Comparison of ENCODE assay signal across 10 cellular contexts in genomic region chr2:19651466-19651865, GRCh38.
"Had no signal": no experiment of that assay in that cellular context is flagged by ENCODE, and none has a peak within 500 bp of the region (broad histone marks: within the 10 kb centered on the region; RNA-seq: fewer than 3 reads in every experiment).

No MANE protein-coding gene starts in this region.

- H3K36me3 ChIP-seq: esophagus squamous epithelium had no signal

- H3K4me3 ChIP-seq: esophagus squamous epithelium, hepatocyte had no signal

- H3K4me2 ChIP-seq: hepatocyte had no signal

- H3K79me2 ChIP-seq: hepatocyte had no signal

- H2AFZ ChIP-seq: hepatocyte had no signal

- H3K9me3 ChIP-seq: esophagus squamous epithelium had no signal

- H3K27me3 ChIP-seq: esophagus squamous epithelium, hepatocyte had no signal

- DNase-seq: activated CD4-positive, CD25-positive, alpha-beta regulatory T cell; activated effector memory CD4-positive, alpha-beta T cell treated with Interleukin-2 at 50 U/mL for 16 hours; activated T-cell treated with anti-CD3 and anti-CD28 coated beads, Interleukin-2, amount 50 U/mL, for 24 hours; amygdala; esophagus squamous epithelium; naive B cell; T-helper 2 cell; trophoblast cell had no signal

- ATAC-seq: stimulated activated memory B cell treated with anti-CD40 and anti-IgM and Interleukin-4, amounts not matched to agents 10 μg/mL and 1 μg/mL and 100 μg/mL, for 72 hours had no signal

- H3K27ac ChIP-seq: esophagus squamous epithelium, hepatocyte had no signal
